2 cellular contexts compared by ENCODE assay signal in the genomic region with DNA sequence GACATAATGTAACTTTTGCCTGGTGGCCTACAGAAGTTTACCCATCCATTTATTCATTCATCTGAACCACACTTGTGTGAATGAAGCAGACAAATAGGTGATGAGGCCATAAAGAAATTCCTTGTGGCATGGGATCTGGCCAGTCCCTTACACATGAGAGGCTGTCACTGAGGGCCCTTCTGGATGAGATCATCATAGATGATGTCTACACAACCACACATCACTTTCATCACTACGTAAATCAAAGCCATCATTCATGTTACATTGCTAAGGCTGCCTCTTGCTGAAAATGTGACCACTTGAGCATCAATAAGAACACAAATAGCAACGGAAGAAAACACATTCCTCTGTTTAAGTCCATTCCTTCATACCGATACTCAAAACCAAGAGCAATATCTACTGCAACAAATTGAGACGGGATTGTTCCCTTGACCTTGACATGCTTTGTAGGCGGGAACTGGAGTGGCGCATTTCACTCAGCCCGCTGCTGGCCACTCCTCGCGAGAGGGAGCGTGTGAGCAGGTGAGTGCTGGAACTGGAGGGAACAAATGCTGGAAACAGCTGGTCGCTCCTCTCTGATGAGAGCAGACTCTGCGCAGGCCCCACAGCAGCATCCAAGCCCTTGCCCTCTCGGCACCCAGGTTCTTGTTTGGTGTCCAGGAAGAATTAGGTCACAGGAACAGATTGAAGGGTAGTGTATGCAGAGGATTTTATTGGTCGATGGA.
TF ChIP-seq lines count a peak whose summit lies in the region.

No MANE protein-coding gene starts in this region.

TF ChIP-seq in HepG2, 621 proteins besides CTCF, POLR2A, EP300 and RAD21:
- TF ChIP-seq ESRRA (CRISPR knock-in tag; IDR thresholded peaks at IDR 0.05; ENCODE audit: low read depth) (no peak), ZBTB33 (CRISPR knock-in tag; IDR thresholded peaks at IDR 0.05) (peak; percentile 93), NR2F2 (IDR thresholded peaks at IDR 0.05; ENCODE audit: borderline replicate concordance, low read depth) (no peak), IKZF4 (CRISPR knock-in tag; IDR thresholded peaks at IDR 0.05; ENCODE audit: borderline replicate concordance, low read depth, not compliant biosample characterization) (no peak), ZBTB38 (CRISPR knock-in tag; IDR thresholded peaks at IDR 0.05) (peak; percentile 77), ZNF225 (CRISPR knock-in tag; IDR thresholded peaks at IDR 0.05) (0 out of 2 replicates have a peak, but pooled peaks have one; percentile 33), ZNF687 (CRISPR knock-in tag; IDR thresholded peaks at IDR 0.05) (peak; percentile 36; the same call in 1 of the 2 replicates)
- TF ChIP-seq, protein P1, sequence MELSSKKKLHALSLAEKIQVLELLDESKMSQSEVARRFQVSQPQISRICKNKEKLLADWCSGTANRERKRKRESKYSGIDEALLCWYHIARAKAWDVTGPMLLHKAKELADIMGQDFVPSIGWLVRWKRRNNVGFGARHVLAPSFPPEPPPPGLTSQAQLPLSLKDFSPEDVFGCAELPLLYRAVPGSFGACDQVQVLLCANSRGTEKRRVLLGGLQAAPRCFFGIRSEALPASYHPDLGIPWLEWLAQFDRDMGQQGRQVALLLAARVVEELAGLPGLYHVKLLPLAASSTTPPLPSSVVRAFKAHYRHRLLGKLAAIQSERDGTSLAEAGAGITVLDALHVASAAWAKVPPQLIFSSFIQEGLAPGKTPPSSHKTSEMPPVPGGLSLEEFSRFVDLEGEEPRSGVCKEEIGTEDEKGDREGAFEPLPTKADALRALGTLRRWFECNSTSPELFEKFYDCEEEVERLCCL (CRISPR knock-in tag; IDR thresholded peaks at IDR 0.05; ENCODE audit: borderline replicate concordance) = no peak

TF ChIP-seq in GM23338, 12 proteins besides CTCF, POLR2A, EP300 and RAD21:
- no peak for TF ChIP-seq ZNF331 (CRISPR knock-in tag; IDR thresholded peaks at IDR 0.05; ENCODE audit: low read depth)
- no peak for TF ChIP-seq CREB1 (CRISPR knock-in tag; IDR thresholded peaks at IDR 0.05; ENCODE audit: low read depth)
- no peak for TF ChIP-seq EZH2phosphoT487 (IDR thresholded peaks at IDR 0.05; ENCODE audit: unreplicated experiment)
- TF ChIP-seq ZNF462 (CRISPR knock-in tag; IDR thresholded peaks at IDR 0.05) = no peak
- no peak for TF ChIP-seq EZH2 (IDR thresholded peaks at IDR 0.05; ENCODE audit: low read depth, unreplicated experiment)
- no peak for TF ChIP-seq NANOG (IDR thresholded peaks at IDR 0.05; ENCODE audit: borderline replicate concordance)
- no peak for TF ChIP-seq POLR2AphosphoS5 (IDR thresholded peaks at IDR 0.05; ENCODE audit: low read depth)
- TF ChIP-seq ZNF114 (CRISPR knock-in tag; IDR thresholded peaks at IDR 0.05) = no peak
- no peak for TF ChIP-seq STAT1 (IDR thresholded peaks at IDR 0.05; ENCODE audit: unreplicated experiment)
- TF ChIP-seq JUNB (IDR thresholded peaks at IDR 0.05; ENCODE audit: unreplicated experiment) = no peak
- TF ChIP-seq REST (IDR thresholded peaks at IDR 0.05; ENCODE audit: unreplicated experiment) = no peak
- no peak for TF ChIP-seq ETS1 (IDR thresholded peaks at IDR 0.05)
TF ChIP-seq in GM23338: peak in this region for 0.
